1 cellular context compared by ENCODE assay signal in genomic region chr13:51243832-51244231, GRCh38.
TF ChIP-seq lines count a peak whose summit lies in the region.

No MANE protein-coding gene starts in this region.

TF ChIP-seq in GM23338, 12 proteins besides CTCF, POLR2A, EP300 and RAD21:
- TF ChIP-seq STAT1 (IDR thresholded peaks at IDR 0.05; ENCODE audit: unreplicated experiment), result no peak
- TF ChIP-seq CREB1 (CRISPR knock-in tag; IDR thresholded peaks at IDR 0.05; ENCODE audit: low read depth), result peak; percentile 64
- TF ChIP-seq NANOG (IDR thresholded peaks at IDR 0.05; ENCODE audit: borderline replicate concordance), result peak; percentile 98
